15 cellular contexts compared by ENCODE assay signal in genomic region chr10:63887026-63887589, GRCh38.
DNase-seq lines count a peak whose midpoint lies in the region; ATAC-seq and TF ChIP-seq lines count a peak whose summit lies in the region.
"Had no signal": no experiment of that assay in that cellular context is flagged by ENCODE, and none has a peak within 500 bp of the region (broad histone marks: within the 10 kb centered on the region; RNA-seq: fewer than 3 reads in every experiment).

No MANE protein-coding gene starts in this region.

- intact Hi-C loops in left cardiac atrium (cut with DNase I) = no loop called here

- ATAC-seq in left cardiac atrium = no peak
- ATAC-seq: gastrocnemius medialis, T-cell had no signal

- no peak overlapping the region for H3K4me3 ChIP-seq in astrocyte of the spinal cord (ENCODE audit: low read depth, low read length)
- H3K4me3 ChIP-seq: gastrocnemius medialis had no signal

- H3K27ac ChIP-seq in C4-2B = peak overlapping the region; percentile 4; the same call in 1 of the 2 replicates
- H3K27ac ChIP-seq: gastrocnemius medialis, KMS-11 had no signal

- TF ChIP-seq RAD21 in Ishikawa (IDR thresholded peaks at IDR 0.05; ENCODE audit: low read depth) = 0 out of 2 replicates have a peak, but pooled peaks have one; percentile 3

- DNase-seq in astrocyte of the spinal cord (ENCODE audit: low read depth, low spot score) (no peak), left kidney (ENCODE audit: low read depth, low spot score) (peak; percentile 41), dedifferentiated amniotic fluid mesenchymal stem cell (ENCODE audit: extremely low spot score) (no peak), left cardiac atrium (no peak), SHP77 treated with DMSO at 0.1 percent for 48 hours (lab: John Stamatoyannopoulos, UW) (no peak)
- no peak for DNase-seq in stimulated activated naive CD4-positive, alpha-beta T cell treated with Interleukin-2 at 50 U/mL for 16 hours (lab: John Stamatoyannopoulos, UW)
- DNase-seq: activated CD4-positive, alpha-beta T cell treated with anti-CD3 and anti-CD28 coated beads for 4 hours; activated T-cell treated with anti-CD3 and anti-CD28 coated beads, Interleukin-2, amount 50 U/mL, for 48 hours; DMS153; gastrocnemius medialis; NCI-H1930; T-cell had no signal

- TF ChIP-seq CTCF in C4-2B (conservative IDR thresholded peaks at IDR 0.05) (peak; percentile 43), astrocyte of the spinal cord (IDR thresholded peaks at IDR 0.05; ENCODE audit: low read depth, low read length) (peak; percentile 5)

- in situ Hi-C loops in astrocyte of the spinal cord (cut with HindIII; ENCODE audit: low sequenced_read_pairs) = no loop called here

- TF ChIP-seq EP300 in Ishikawa (IDR thresholded peaks at IDR 0.05; ENCODE audit: borderline replicate concordance) = no peak

TF ChIP-seq in Ishikawa, 13 proteins besides CTCF, POLR2A, EP300 and RAD21:
- TF ChIP-seq FOXM1 (IDR thresholded peaks at IDR 0.05; ENCODE audit: borderline replicate concordance, low read depth) = no peak
- no peak for TF ChIP-seq EGR1 (IDR thresholded peaks at IDR 0.05)
- no peak for TF ChIP-seq YY1 (IDR thresholded peaks at IDR 0.05; ENCODE audit: low read depth)
- TF ChIP-seq, protein P1, sequence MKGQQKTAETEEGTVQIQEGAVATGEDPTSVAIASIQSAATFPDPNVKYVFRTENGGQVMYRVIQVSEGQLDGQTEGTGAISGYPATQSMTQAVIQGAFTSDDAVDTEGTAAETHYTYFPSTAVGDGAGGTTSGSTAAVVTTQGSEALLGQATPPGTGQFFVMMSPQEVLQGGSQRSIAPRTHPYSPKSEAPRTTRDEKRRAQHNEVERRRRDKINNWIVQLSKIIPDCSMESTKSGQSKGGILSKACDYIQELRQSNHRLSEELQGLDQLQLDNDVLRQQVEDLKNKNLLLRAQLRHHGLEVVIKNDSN (IDR thresholded peaks at IDR 0.05) = no peak
- no peak for TF ChIP-seq ZBTB7A (IDR thresholded peaks at IDR 0.05; ENCODE audit: low read depth)
- no peak for TF ChIP-seq TEAD4 (IDR thresholded peaks at IDR 0.05)
- TF ChIP-seq, protein P2, sequence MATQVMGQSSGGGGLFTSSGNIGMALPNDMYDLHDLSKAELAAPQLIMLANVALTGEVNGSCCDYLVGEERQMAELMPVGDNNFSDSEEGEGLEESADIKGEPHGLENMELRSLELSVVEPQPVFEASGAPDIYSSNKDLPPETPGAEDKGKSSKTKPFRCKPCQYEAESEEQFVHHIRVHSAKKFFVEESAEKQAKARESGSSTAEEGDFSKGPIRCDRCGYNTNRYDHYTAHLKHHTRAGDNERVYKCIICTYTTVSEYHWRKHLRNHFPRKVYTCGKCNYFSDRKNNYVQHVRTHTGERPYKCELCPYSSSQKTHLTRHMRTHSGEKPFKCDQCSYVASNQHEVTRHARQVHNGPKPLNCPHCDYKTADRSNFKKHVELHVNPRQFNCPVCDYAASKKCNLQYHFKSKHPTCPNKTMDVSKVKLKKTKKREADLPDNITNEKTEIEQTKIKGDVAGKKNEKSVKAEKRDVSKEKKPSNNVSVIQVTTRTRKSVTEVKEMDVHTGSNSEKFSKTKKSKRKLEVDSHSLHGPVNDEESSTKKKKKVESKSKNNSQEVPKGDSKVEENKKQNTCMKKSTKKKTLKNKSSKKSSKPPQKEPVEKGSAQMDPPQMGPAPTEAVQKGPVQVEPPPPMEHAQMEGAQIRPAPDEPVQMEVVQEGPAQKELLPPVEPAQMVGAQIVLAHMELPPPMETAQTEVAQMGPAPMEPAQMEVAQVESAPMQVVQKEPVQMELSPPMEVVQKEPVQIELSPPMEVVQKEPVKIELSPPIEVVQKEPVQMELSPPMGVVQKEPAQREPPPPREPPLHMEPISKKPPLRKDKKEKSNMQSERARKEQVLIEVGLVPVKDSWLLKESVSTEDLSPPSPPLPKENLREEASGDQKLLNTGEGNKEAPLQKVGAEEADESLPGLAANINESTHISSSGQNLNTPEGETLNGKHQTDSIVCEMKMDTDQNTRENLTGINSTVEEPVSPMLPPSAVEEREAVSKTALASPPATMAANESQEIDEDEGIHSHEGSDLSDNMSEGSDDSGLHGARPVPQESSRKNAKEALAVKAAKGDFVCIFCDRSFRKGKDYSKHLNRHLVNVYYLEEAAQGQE (IDR thresholded peaks at IDR 0.05; ENCODE audit: low read depth) = no peak
- no peak for TF ChIP-seq TAF1 (IDR thresholded peaks at IDR 0.05; ENCODE audit: low read depth)
- TF ChIP-seq TCF12 (IDR thresholded peaks at IDR 0.05; ENCODE audit: low read depth) = no peak
